In the genomic region with DNA sequence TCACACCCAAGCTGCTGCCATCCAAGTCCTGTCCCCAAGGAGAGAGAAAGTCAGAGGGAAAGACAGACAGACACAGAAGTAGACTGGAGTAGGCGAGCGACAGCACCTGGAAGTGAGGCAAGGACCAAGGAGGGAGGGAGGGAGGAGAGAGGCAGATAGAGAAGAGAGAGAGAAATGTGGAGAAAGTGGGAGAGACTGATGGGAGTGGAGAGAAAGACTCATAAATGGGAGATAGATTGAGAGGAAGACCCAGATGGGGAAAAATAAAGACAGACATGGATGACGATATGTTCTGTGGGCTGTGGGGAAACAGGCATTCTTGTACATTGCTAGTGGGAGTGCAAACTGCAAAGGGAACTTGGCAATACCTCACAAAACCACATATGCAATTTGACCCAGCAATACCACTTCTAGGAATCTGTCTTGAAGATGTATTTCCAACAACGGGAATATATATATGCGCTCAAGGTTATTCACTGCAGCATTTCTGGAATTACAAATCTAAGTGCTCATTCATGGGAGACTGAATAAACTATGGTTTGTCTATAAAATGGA, we compare ENCODE assay signal across 2 cellular contexts.
TF ChIP-seq lines count a peak whose summit lies in the region.

No MANE protein-coding gene starts in this region.

TF ChIP-seq in HEK293, 187 proteins besides CTCF, POLR2A, EP300 and RAD21:
- TF ChIP-seq ZNF366 (tag by site-specific recombination; conservative IDR thresholded peaks at IDR 0.05) (peak; percentile 26; the same call in 1 of the 2 replicates), ZFHX2 (tag by site-specific recombination; conservative IDR thresholded peaks at IDR 0.05) (0 out of 2 replicates have a peak, but pooled peaks have one; percentile 14), ZBTB1 (tag by site-specific recombination; IDR thresholded peaks at IDR 0.05) (no peak), ZNF133 (tag by site-specific recombination; IDR thresholded peaks at IDR 0.05) (no peak), TCF7L2 (IDR thresholded peaks at IDR 0.05; ENCODE audit: borderline replicate concordance, low read depth, low read length) (no peak), ZNF48 (tag by site-specific recombination; IDR thresholded peaks at IDR 0.05) (no peak), ZNF561 (tag by site-specific recombination; IDR thresholded peaks at IDR 0.05; ENCODE audit: borderline replicate concordance) (no peak), PRDM1 (tag by site-specific recombination; IDR thresholded peaks at IDR 0.05) (peak; percentile 88), ZNF132 (tag by site-specific recombination; IDR thresholded peaks at IDR 0.05; ENCODE audit: borderline replicate concordance) (no peak), ZNF214 (tag by site-specific recombination; IDR thresholded peaks at IDR 0.05; ENCODE audit: borderline replicate concordance) (no peak), ZNF10 (tag by site-specific recombination; IDR thresholded peaks at IDR 0.05) (no peak), ZNF24 (tag by site-specific recombination; IDR thresholded peaks at IDR 0.05) (no peak), EGR2 (tag by site-specific recombination; IDR thresholded peaks at IDR 0.05; ENCODE audit: low read depth) (no peak; the same call in none of the 2 replicates), ZFP37 (tag by site-specific recombination; IDR thresholded peaks at IDR 0.05) (no peak)
- TF ChIP-seq, protein P1, sequence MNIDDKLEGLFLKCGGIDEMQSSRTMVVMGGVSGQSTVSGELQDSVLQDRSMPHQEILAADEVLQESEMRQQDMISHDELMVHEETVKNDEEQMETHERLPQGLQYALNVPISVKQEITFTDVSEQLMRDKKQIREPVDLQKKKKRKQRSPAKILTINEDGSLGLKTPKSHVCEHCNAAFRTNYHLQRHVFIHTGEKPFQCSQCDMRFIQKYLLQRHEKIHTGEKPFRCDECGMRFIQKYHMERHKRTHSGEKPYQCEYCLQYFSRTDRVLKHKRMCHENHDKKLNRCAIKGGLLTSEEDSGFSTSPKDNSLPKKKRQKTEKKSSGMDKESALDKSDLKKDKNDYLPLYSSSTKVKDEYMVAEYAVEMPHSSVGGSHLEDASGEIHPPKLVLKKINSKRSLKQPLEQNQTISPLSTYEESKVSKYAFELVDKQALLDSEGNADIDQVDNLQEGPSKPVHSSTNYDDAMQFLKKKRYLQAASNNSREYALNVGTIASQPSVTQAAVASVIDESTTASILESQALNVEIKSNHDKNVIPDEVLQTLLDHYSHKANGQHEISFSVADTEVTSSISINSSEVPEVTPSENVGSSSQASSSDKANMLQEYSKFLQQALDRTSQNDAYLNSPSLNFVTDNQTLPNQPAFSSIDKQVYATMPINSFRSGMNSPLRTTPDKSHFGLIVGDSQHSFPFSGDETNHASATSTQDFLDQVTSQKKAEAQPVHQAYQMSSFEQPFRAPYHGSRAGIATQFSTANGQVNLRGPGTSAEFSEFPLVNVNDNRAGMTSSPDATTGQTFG (tag by site-specific recombination; IDR thresholded peaks at IDR 0.05; ENCODE audit: borderline replicate concordance), result no peak

TF ChIP-seq in GM12878, 131 proteins besides CTCF, POLR2A, EP300 and RAD21:
- TF ChIP-seq, protein P2, sequence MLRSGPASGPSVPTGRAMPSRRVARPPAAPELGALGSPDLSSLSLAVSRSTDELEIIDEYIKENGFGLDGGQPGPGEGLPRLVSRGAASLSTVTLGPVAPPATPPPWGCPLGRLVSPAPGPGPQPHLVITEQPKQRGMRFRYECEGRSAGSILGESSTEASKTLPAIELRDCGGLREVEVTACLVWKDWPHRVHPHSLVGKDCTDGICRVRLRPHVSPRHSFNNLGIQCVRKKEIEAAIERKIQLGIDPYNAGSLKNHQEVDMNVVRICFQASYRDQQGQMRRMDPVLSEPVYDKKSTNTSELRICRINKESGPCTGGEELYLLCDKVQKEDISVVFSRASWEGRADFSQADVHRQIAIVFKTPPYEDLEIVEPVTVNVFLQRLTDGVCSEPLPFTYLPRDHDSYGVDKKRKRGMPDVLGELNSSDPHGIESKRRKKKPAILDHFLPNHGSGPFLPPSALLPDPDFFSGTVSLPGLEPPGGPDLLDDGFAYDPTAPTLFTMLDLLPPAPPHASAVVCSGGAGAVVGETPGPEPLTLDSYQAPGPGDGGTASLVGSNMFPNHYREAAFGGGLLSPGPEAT (IDR thresholded peaks at IDR 0.05; ENCODE audit: low read depth), result no peak
- TF ChIP-seq, protein P3, sequence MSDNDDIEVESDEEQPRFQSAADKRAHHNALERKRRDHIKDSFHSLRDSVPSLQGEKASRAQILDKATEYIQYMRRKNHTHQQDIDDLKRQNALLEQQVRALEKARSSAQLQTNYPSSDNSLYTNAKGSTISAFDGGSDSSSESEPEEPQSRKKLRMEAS (IDR thresholded peaks at IDR 0.05; ENCODE audit: low read depth, low read length), result no peak
- no peak for TF ChIP-seq FOS (IDR thresholded peaks at IDR 0.05; ENCODE audit: borderline replicate concordance, extremely low read depth, insufficient read length)
- TF ChIP-seq JUNB (IDR thresholded peaks at IDR 0.05), result no peak
- TF ChIP-seq SPI1 (IDR thresholded peaks at IDR 0.05; ENCODE audit: borderline replicate concordance, insufficient read depth, low read depth, low read length), result no peak
- TF ChIP-seq TAF1 (IDR thresholded peaks at IDR 0.05; ENCODE audit: borderline replicate concordance, low read depth, low read length), result no peak
- TF ChIP-seq, protein P4, sequence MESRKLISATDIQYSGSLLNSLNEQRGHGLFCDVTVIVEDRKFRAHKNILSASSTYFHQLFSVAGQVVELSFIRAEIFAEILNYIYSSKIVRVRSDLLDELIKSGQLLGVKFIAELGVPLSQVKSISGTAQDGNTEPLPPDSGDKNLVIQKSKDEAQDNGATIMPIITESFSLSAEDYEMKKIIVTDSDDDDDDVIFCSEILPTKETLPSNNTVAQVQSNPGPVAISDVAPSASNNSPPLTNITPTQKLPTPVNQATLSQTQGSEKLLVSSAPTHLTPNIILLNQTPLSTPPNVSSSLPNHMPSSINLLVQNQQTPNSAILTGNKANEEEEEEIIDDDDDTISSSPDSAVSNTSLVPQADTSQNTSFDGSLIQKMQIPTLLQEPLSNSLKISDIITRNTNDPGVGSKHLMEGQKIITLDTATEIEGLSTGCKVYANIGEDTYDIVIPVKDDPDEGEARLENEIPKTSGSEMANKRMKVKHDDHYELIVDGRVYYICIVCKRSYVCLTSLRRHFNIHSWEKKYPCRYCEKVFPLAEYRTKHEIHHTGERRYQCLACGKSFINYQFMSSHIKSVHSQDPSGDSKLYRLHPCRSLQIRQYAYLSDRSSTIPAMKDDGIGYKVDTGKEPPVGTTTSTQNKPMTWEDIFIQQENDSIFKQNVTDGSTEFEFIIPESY (IDR thresholded peaks at IDR 0.05), result no peak
- no peak for TF ChIP-seq CHD2 (IDR thresholded peaks at IDR 0.05; ENCODE audit: borderline replicate concordance, low read depth, low read length)
- no peak for TF ChIP-seq RUNX3 (IDR thresholded peaks at IDR 0.05; ENCODE audit: low read length)
- TF ChIP-seq IRF4 (IDR thresholded peaks at IDR 0.05; ENCODE audit: low read depth, low read length), result no peak
- TF ChIP-seq, protein P5, sequence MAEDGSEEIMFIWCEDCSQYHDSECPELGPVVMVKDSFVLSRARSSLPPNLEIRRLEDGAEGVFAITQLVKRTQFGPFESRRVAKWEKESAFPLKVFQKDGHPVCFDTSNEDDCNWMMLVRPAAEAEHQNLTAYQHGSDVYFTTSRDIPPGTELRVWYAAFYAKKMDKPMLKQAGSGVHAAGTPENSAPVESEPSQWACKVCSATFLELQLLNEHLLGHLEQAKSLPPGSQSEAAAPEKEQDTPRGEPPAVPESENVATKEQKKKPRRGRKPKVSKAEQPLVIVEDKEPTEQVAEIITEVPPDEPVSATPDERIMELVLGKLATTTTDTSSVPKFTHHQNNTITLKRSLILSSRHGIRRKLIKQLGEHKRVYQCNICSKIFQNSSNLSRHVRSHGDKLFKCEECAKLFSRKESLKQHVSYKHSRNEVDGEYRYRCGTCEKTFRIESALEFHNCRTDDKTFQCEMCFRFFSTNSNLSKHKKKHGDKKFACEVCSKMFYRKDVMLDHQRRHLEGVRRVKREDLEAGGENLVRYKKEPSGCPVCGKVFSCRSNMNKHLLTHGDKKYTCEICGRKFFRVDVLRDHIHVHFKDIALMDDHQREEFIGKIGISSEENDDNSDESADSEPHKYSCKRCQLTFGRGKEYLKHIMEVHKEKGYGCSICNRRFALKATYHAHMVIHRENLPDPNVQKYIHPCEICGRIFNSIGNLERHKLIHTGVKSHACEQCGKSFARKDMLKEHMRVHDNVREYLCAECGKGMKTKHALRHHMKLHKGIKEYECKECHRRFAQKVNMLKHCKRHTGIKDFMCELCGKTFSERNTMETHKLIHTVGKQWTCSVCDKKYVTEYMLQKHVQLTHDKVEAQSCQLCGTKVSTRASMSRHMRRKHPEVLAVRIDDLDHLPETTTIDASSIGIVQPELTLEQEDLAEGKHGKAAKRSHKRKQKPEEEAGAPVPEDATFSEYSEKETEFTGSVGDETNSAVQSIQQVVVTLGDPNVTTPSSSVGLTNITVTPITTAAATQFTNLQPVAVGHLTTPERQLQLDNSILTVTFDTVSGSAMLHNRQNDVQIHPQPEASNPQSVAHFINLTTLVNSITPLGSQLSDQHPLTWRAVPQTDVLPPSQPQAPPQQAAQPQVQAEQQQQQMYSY (CRISPR knock-in tag; IDR thresholded peaks at IDR 0.05), result no peak
- no peak for TF ChIP-seq BHLHE40 (IDR thresholded peaks at IDR 0.05; ENCODE audit: borderline replicate concordance in 1 of 2, low read depth in 2 of 2, low read length in 1 of 2)
- TF ChIP-seq, protein P6, sequence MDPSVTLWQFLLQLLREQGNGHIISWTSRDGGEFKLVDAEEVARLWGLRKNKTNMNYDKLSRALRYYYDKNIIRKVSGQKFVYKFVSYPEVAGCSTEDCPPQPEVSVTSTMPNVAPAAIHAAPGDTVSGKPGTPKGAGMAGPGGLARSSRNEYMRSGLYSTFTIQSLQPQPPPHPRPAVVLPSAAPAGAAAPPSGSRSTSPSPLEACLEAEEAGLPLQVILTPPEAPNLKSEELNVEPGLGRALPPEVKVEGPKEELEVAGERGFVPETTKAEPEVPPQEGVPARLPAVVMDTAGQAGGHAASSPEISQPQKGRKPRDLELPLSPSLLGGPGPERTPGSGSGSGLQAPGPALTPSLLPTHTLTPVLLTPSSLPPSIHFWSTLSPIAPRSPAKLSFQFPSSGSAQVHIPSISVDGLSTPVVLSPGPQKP (IDR thresholded peaks at IDR 0.05; ENCODE audit: low read depth, low read length), result no peak
- TF ChIP-seq, protein P7, sequence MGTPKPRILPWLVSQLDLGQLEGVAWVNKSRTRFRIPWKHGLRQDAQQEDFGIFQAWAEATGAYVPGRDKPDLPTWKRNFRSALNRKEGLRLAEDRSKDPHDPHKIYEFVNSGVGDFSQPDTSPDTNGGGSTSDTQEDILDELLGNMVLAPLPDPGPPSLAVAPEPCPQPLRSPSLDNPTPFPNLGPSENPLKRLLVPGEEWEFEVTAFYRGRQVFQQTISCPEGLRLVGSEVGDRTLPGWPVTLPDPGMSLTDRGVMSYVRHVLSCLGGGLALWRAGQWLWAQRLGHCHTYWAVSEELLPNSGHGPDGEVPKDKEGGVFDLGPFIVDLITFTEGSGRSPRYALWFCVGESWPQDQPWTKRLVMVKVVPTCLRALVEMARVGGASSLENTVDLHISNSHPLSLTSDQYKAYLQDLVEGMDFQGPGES (IDR thresholded peaks at IDR 0.05), result no peak
- TF ChIP-seq BRCA1 (IDR thresholded peaks at IDR 0.05; ENCODE audit: low read depth, low read length), result no peak
- TF ChIP-seq RBBP5 (conservative IDR thresholded peaks at IDR 0.05), result no peak
- TF ChIP-seq ZNF384 (IDR thresholded peaks at IDR 0.05; ENCODE audit: borderline replicate concordance, low read depth, low read length), result no peak
- no peak for TF ChIP-seq GATAD2B (conservative IDR thresholded peaks at IDR 0.05; ENCODE audit: low read depth)
